In genomic region chr12:16515666-16516065, GRCh38 we compare ENCODE assay signal across 22 cellular contexts.
DNase-seq lines count a peak whose midpoint lies in the region; ATAC-seq and TF ChIP-seq lines count a peak whose summit lies in the region.
"Had no signal": no experiment of that assay in that cellular context is flagged by ENCODE, and none has a peak within 500 bp of the region (broad histone marks: within the 10 kb centered on the region; RNA-seq: fewer than 3 reads in every experiment).

No MANE protein-coding gene starts in this region.

- DNase-seq in Ammon's horn (ENCODE audit: low spot score) (peak; percentile 60), HFFc6 (peak; percentile 55), NCI-H69 (lab: John Stamatoyannopoulos, UW) (peak; percentile 29), fibroblast of mammary gland (ENCODE audit: low read depth) (peak; percentile 80), HPDE6-E6E7 (ENCODE audit: extremely low spot score) (no peak)
- DNase-seq in activated T-cell treated with anti-CD3 and anti-CD28 coated beads, Interleukin-2, amount 50 U/mL, for 1 hour: no peak
- DNase-seq in activated naive CD8-positive, alpha-beta T cell treated with anti-CD3 and anti-CD28 coated beads for 36 hours: no peak
- DNase-seq: activated CD4-positive, alpha-beta T cell treated with anti-CD3 and anti-CD28 coated beads, Interleukin-2, amount 10 ng/mL, durations not matched to agents 24 days and 14 days; activated naive CD4-positive, alpha-beta T cell treated with anti-CD3 and anti-CD28 coated beads, Interleukin-2, amount 10 ng/mL, durations not matched to agents 7 days and 5 days; CD4-positive, alpha-beta T cell; heart left ventricle; NCI-H1092 treated with DMSO at 0.1 percent for 48 hours; NCI-H510A treated with DMSO at 0.1 percent for 48 hours; right lobe of liver; stimulated activated CD4-positive, alpha-beta T cell treated with anti-CD3 and anti-CD28 coated beads, Interleukin-4, amount 100 ng/mL, for 4 hours; stimulated activated naive CD8-positive, alpha-beta T cell treated with anti-CD3 and anti-CD28 coated beads, Interleukin-15, Interleukin-2, amounts not matched to agents 100 U/mL and 50 U/mL, for 24 hours; T-helper 2 cell; tibial artery had no signal

- H3K9me3 Mint-ChIP-seq in HFFc6: no peaks in the 10 kb centered on the region
- H3K9me3 Mint-ChIP-seq in activated naive CD8-positive, alpha-beta T cell treated with anti-CD3 and anti-CD28 coated beads for 36 hours: no peaks in the 10 kb centered on the region
- H3K9me3 Mint-ChIP-seq: activated CD4-positive, alpha-beta T cell treated with anti-CD3 and anti-CD28 coated beads, Interleukin-2, amount 10 ng/mL, durations not matched to agents 24 days and 14 days; neural progenitor cell had no signal

- no peak overlapping the region for H3K4me3 Mint-ChIP-seq in HFFc6
- no peak overlapping the region for H3K4me3 Mint-ChIP-seq in activated naive CD8-positive, alpha-beta T cell treated with anti-CD3 and anti-CD28 coated beads for 36 hours
- H3K4me3 Mint-ChIP-seq: activated CD4-positive, alpha-beta T cell treated with anti-CD3 and anti-CD28 coated beads, Interleukin-2, amount 10 ng/mL, durations not matched to agents 24 days and 14 days; activated naive CD4-positive, alpha-beta T cell treated with anti-CD3 and anti-CD28 coated beads, Interleukin-2, amount 10 ng/mL, durations not matched to agents 7 days and 5 days; CD4-positive, alpha-beta T cell; central memory CD8-positive, alpha-beta T cell; neural progenitor cell had no signal

- no peak overlapping the region for H3K4me3 ChIP-seq in fibroblast of mammary gland (ENCODE audit: control insufficient read depth, low read depth, low read length)
- H3K4me3 ChIP-seq: heart left ventricle, neural progenitor cell, right lobe of liver, SK-N-MC, tibial artery had no signal

- no peak for TF ChIP-seq CTCF in HFFc6 (IDR thresholded peaks at IDR 0.05)
- no peak for TF ChIP-seq CTCF in fibroblast of mammary gland (conservative IDR thresholded peaks at IDR 0.05; ENCODE audit: control insufficient read depth, insufficient read depth, low read depth, low read length)

- no peak overlapping the region for H3K27ac Mint-ChIP-seq in HFFc6
- no peak overlapping the region for H3K27ac Mint-ChIP-seq in activated naive CD8-positive, alpha-beta T cell treated with anti-CD3 and anti-CD28 coated beads for 36 hours
- H3K27ac Mint-ChIP-seq: activated CD4-positive, alpha-beta T cell treated with anti-CD3 and anti-CD28 coated beads, Interleukin-2, amount 10 ng/mL, durations not matched to agents 24 days and 14 days; activated naive CD4-positive, alpha-beta T cell treated with anti-CD3 and anti-CD28 coated beads, Interleukin-2, amount 10 ng/mL, durations not matched to agents 7 days and 5 days; CD4-positive, alpha-beta T cell; neural progenitor cell had no signal

- no peak for ATAC-seq in HG03175 (IDR thresholded peaks at IDR 0.05; ENCODE audit: unreplicated experiment)
- ATAC-seq: heart left ventricle; right lobe of liver; stimulated activated naive CD8-positive, alpha-beta T cell treated with anti-CD3 and anti-CD28 coated beads, Interleukin-15, Interleukin-2, amounts not matched to agents 100 U/mL and 50 U/mL, for 24 hours had no signal

- H3K36me3 Mint-ChIP-seq in HFFc6 (ENCODE audit: low read depth): no peaks in the 10 kb centered on the region
- no peaks in the 10 kb centered on the region for H3K36me3 Mint-ChIP-seq in activated naive CD8-positive, alpha-beta T cell treated with anti-CD3 and anti-CD28 coated beads for 36 hours
- H3K36me3 Mint-ChIP-seq: activated naive CD4-positive, alpha-beta T cell treated with anti-CD3 and anti-CD28 coated beads, Interleukin-2, amount 10 ng/mL, durations not matched to agents 7 days and 5 days; neural progenitor cell had no signal

- peaks cover 8% of the 10 kb centered on the region for H3K4me1 Mint-ChIP-seq in HFFc6 (ENCODE audit: low read depth)
- no peaks in the 10 kb centered on the region for H3K4me1 Mint-ChIP-seq in activated naive CD8-positive, alpha-beta T cell treated with anti-CD3 and anti-CD28 coated beads for 36 hours
- H3K4me1 Mint-ChIP-seq: activated CD4-positive, alpha-beta T cell treated with anti-CD3 and anti-CD28 coated beads, Interleukin-2, amount 10 ng/mL, durations not matched to agents 24 days and 14 days; activated naive CD4-positive, alpha-beta T cell treated with anti-CD3 and anti-CD28 coated beads, Interleukin-2, amount 10 ng/mL, durations not matched to agents 7 days and 5 days; central memory CD8-positive, alpha-beta T cell had no signal

- H3K27me3 Mint-ChIP-seq in HFFc6 (ENCODE audit: insufficient read depth): peaks cover 3% of the 10 kb centered on the region; the same call in 1 of the 2 replicates
- H3K27me3 Mint-ChIP-seq in activated naive CD8-positive, alpha-beta T cell treated with anti-CD3 and anti-CD28 coated beads for 36 hours: no peaks in the 10 kb centered on the region
- H3K27me3 Mint-ChIP-seq: activated CD4-positive, alpha-beta T cell treated with anti-CD3 and anti-CD28 coated beads, Interleukin-2, amount 10 ng/mL, durations not matched to agents 24 days and 14 days; activated naive CD4-positive, alpha-beta T cell treated with anti-CD3 and anti-CD28 coated beads, Interleukin-2, amount 10 ng/mL, durations not matched to agents 7 days and 5 days; CD4-positive, alpha-beta T cell; central memory CD8-positive, alpha-beta T cell had no signal

Comparison
In these comparisons a context has a peak if more than half of its experiments do, and no peak if none do; other contexts are left out.
1. DNase-seq: peak in Ammon's horn (single experiment), HFFc6 (single experiment), NCI-H69 (single experiment) and fibroblast of mammary gland (single experiment); none in HPDE6-E6E7 (single experiment), activated T-cell treated with anti-CD3 and anti-CD28 coated beads, Interleukin-2, amount 50 U/mL, for 1 hour (single experiment) and activated naive CD8-positive, alpha-beta T cell treated with anti-CD3 and anti-CD28 coated beads for 36 hours (single experiment).